In the genomic region with DNA sequence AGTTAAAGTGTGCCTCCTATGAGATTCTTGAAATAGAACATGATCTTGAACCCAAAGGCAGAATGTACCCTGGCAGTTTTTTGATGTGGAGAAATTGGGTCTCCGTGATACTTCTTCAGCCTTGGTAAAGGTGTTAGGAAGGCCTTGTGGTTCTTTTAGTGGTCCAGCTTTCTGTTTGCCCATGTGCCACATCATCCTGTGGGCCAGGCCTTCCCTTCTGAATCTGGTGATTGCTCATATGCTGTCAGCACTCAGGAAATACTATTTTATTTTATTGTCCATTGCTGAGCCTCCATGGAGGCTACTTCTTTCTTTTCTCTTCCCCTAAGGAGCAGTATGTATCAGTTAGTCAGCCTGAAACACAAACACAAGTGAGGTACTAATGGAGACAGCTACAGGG, we compare ENCODE assay signal across 25 cellular contexts. TPM values are rescaled to one million over a fixed set of nuclear protein-coding genes. Genes with fewer than 3 reads are reported as not detected.
"Had no signal": no experiment of that assay in that cellular context is flagged by ENCODE, and none has a peak within 500 bp of the region (broad histone marks: within the 10 kb centered on the region; RNA-seq: fewer than 3 reads in every experiment).

No MANE protein-coding gene starts in this region.

- H3K4me1 Mint-ChIP-seq: central memory CD8-positive, alpha-beta T cell had no signal

- H3K27me3 ChIP-seq: ascending aorta, body of pancreas had no signal

- H3K4me1 ChIP-seq: ascending aorta, body of pancreas had no signal

- H3K27ac ChIP-seq: ascending aorta, body of pancreas, SK-N-MC had no signal

- H3K4me3 Mint-ChIP-seq: activated B cell treated with CpG ODN at 0.5 μM for 24 hours; activated CD4-positive, alpha-beta T cell treated with anti-CD3 and anti-CD28 coated beads, Interleukin-2, amount 10 ng/mL, durations not matched to agents 24 days and 14 days; activated naive CD8-positive, alpha-beta T cell treated with anti-CD3 and anti-CD28 coated beads, Interleukin-2, amount 50 U/mL, for 24 hours; central memory CD8-positive, alpha-beta T cell; T-cell had no signal

- H3K9me3 ChIP-seq: ascending aorta, body of pancreas had no signal

- H3K36me3 ChIP-seq: ascending aorta had no signal

- H3K27me3 Mint-ChIP-seq: activated B cell treated with CpG ODN at 0.5 μM for 24 hours; activated CD4-positive, alpha-beta T cell treated with anti-CD3 and anti-CD28 coated beads, Interleukin-2, amount 10 ng/mL, durations not matched to agents 24 days and 14 days; activated naive CD8-positive, alpha-beta T cell treated with anti-CD3 and anti-CD28 coated beads, Interleukin-2, amount 50 U/mL, for 24 hours; central memory CD8-positive, alpha-beta T cell; T-cell had no signal

- H3K9me3 Mint-ChIP-seq: central memory CD8-positive, alpha-beta T cell had no signal

- H3K27ac Mint-ChIP-seq: activated B cell treated with CpG ODN at 0.5 μM for 24 hours; activated CD4-positive, alpha-beta T cell treated with anti-CD3 and anti-CD28 coated beads, Interleukin-2, amount 10 ng/mL, durations not matched to agents 24 days and 14 days; activated naive CD8-positive, alpha-beta T cell treated with anti-CD3 and anti-CD28 coated beads, Interleukin-2, amount 50 U/mL, for 24 hours had no signal

- DNase-seq: activated B cell treated with CpG ODN at 0.5 μM for 24 hours; activated CD4-positive, alpha-beta T cell treated with anti-CD3 and anti-CD28 coated beads for 1 hour; activated CD4-positive, alpha-beta T cell treated with anti-CD3 and anti-CD28 coated beads, Interleukin-2, amount 10 ng/mL, durations not matched to agents 24 days and 14 days; activated CD4-positive, alpha-beta T cell treated with anti-CD3 and anti-CD28 coated beads, Interleukin-2, amount 50 U/mL, for 48 hours; activated naive CD4-positive, alpha-beta T cell treated with anti-CD3 and anti-CD28 coated beads, Interleukin-2, amount 50 U/mL, for 16 hours; activated naive CD8-positive, alpha-beta T cell treated with anti-CD3 and anti-CD28 coated beads, Interleukin-2, amount 50 U/mL, for 24 hours; activated T-cell treated with anti-CD3 and anti-CD28 coated beads for 4 hours; amniotic stem cell; body of pancreas; Karpas-422; NCI-H1105 treated with DMSO at 0.1 percent for 48 hours; NCI-H1436 treated with DMSO at 0.1 percent for 48 hours; NCI-H187; NCI-H2081; NCI-H510A treated with DMSO at 0.1 percent for 48 hours; RPMI8226; T-cell; T-helper 2 cell; T1000 had no signal

- ATAC-seq: activated naive CD8-positive, alpha-beta T cell treated with anti-CD3 and anti-CD28 coated beads, Interleukin-2, amount 50 U/mL, for 24 hours; body of pancreas; K562; Right ventricle myocardium inferior; T-cell had no signal

- H3K4me3 ChIP-seq: ascending aorta, body of pancreas, K562, SK-N-MC had no signal

RNA-seq across cellular contexts. Expression of gene CCDC141, which starts 52.9 kb away (rescaled TPM):
- total RNA-seq: bronchial epithelial cell had no signal
- polyA plus RNA-seq: K562 had no signal
